Comparison of ENCODE assay signal across 22 cellular contexts in the genomic region with DNA sequence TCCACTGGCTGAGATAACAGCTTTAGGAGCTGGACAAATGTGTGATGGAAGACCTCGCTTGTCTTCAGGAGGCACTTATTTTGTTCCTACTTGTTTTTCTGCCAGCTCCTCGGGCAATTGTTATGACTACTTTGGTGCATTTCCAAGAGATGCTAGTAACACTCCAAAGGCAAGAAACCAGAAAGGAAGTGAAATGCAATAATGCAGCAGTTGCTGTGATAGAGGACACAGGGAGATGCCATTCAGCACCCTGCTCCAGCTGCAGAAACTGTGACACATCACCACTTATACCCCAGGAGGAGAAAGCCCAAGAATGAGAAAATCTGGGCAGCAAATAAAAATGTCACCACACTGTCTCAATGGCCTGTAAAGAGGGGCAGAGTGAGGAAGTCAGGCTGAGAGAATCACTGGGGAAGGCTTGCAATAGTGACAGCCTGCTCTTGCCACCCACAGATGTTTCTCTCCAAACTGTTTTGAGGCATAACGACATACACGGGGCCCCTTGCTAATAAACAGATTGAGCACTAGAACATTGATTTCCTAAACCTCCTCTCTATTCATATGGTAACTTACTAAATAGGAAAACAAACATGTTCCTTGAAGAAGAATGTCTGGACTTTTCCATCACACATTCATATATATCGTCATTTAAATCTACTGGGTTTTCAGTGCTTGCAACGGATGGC.
DNase-seq lines count a peak whose midpoint lies in the region; ATAC-seq and TF ChIP-seq lines count a peak whose summit lies in the region.
"Had no signal": no experiment of that assay in that cellular context is flagged by ENCODE, and none has a peak within 500 bp of the region (broad histone marks: within the 10 kb centered on the region; RNA-seq: fewer than 3 reads in every experiment).

No MANE protein-coding gene starts in this region.

- peaks cover 0 to 4% (median 0%) of the 10 kb centered on the region in 11 donors for H3K9me3 Mint-ChIP-seq in naive thymus-derived CD4-positive, alpha-beta T cell
- H3K9me3 Mint-ChIP-seq: activated B cell treated with CpG ODN at 0.5 μM for 24 hours; activated CD4-positive, alpha-beta memory T cell treated with anti-CD3 and anti-CD28 coated beads for 36 hours; CD8-positive, alpha-beta T cell; neural crest cell had no signal

- H3K4me2 ChIP-seq in osteoblast (ENCODE audit: insufficient read depth, low read length): no peak overlapping the region

- H3K36me3 ChIP-seq in osteoblast (ENCODE audit: insufficient read depth, low read length): no peaks in the 10 kb centered on the region
- H3K36me3 ChIP-seq in naive thymus-derived CD4-positive, alpha-beta T cell (ENCODE audit: control insufficient read depth in 2 of 3, insufficient read depth in 3 of 3, low read length in 3 of 3): no peaks in the 10 kb centered on the region

- POLR2A ChIA-PET in naive thymus-derived CD4-positive, alpha-beta T cell (lab: Charles Lee): no interaction called here

- ATAC-seq in naive thymus-derived CD4-positive, alpha-beta T cell: no peak
- ATAC-seq: CD8-positive, alpha-beta T cell; left ventricle myocardium superior; mucosa of descending colon had no signal

- no peaks in the 10 kb centered on the region for H4K20me1 ChIP-seq in osteoblast (ENCODE audit: insufficient read depth, low read length)

- H2AFZ ChIP-seq in osteoblast (ENCODE audit: low read length): no peak overlapping the region

- H3K4me1 Mint-ChIP-seq in naive thymus-derived CD4-positive, alpha-beta T cell: no peaks in the 10 kb centered on the region
- H3K4me1 Mint-ChIP-seq: activated B cell treated with CpG ODN at 0.5 μM for 24 hours, neural crest cell had no signal

- H3K4me3 Mint-ChIP-seq in naive thymus-derived CD4-positive, alpha-beta T cell: no peak overlapping the region
- H3K4me3 Mint-ChIP-seq: activated B cell treated with CpG ODN at 0.5 μM for 24 hours; activated CD4-positive, alpha-beta memory T cell treated with anti-CD3 and anti-CD28 coated beads for 36 hours; brain; CD8-positive, alpha-beta T cell; neural crest cell had no signal

- H3K9me3 ChIP-seq in osteoblast (ENCODE audit: low read depth, low read length): no peaks in the 10 kb centered on the region
- H3K9me3 ChIP-seq in naive thymus-derived CD4-positive, alpha-beta T cell (ENCODE audit: control insufficient read depth in 2 of 3, low read length in 3 of 3): no peaks in the 10 kb centered on the region
- H3K9me3 ChIP-seq: mucosa of descending colon had no signal

- no peak overlapping the region for H3K27ac ChIP-seq in osteoblast (ENCODE audit: low read depth, low read length)
- H3K27ac ChIP-seq in naive thymus-derived CD4-positive, alpha-beta T cell (ENCODE audit: low read depth, low read length): no peak overlapping the region

- no peak overlapping the region for H3K27ac Mint-ChIP-seq in naive thymus-derived CD4-positive, alpha-beta T cell
- H3K27ac Mint-ChIP-seq: activated B cell treated with CpG ODN at 0.5 μM for 24 hours; activated CD4-positive, alpha-beta memory T cell treated with anti-CD3 and anti-CD28 coated beads for 36 hours; brain; CD8-positive, alpha-beta T cell; progenitor cell of endocrine pancreas had no signal

- H3K79me2 ChIP-seq in osteoblast (ENCODE audit: insufficient read depth, low read length): no peaks in the 10 kb centered on the region

- CTCF ChIA-PET in naive thymus-derived CD4-positive, alpha-beta T cell (lab: Charles Lee): no interaction called here

- H3K36me3 Mint-ChIP-seq in naive thymus-derived CD4-positive, alpha-beta T cell: no peaks in the 10 kb centered on the region
- H3K36me3 Mint-ChIP-seq: activated CD4-positive, alpha-beta memory T cell treated with anti-CD3 and anti-CD28 coated beads for 36 hours; brain; CD8-positive, alpha-beta T cell had no signal

- peaks cover 19% of the 10 kb centered on the region for H3K4me1 ChIP-seq in osteoblast (ENCODE audit: insufficient read depth, low read length)
- H3K4me1 ChIP-seq in naive thymus-derived CD4-positive, alpha-beta T cell (ENCODE audit: control insufficient read depth in 2 of 2, insufficient read depth in 2 of 2, low read length in 2 of 2): no peaks in the 10 kb centered on the region

- intact Hi-C loops in naive thymus-derived CD4-positive, alpha-beta T cell (cut with micrococcal nuclease): no loop called here

- DNase-seq in EL (peak; percentile 73), MV-4-11 (lab: John Stamatoyannopoulos, UW) (peak; percentile 39), epidermal melanocyte (ENCODE audit: insufficient read length, low spot score) (peak; percentile 23), osteoblast (ENCODE audit: insufficient read length, low spot score, missing footprints) (peak; percentile 14), NCI-H510A (lab: John Stamatoyannopoulos, UW) (no peak), T1000 (lab: John Stamatoyannopoulos, UW) (no peak)
- DNase-seq in naive thymus-derived CD4-positive, alpha-beta T cell: no peak
- DNase-seq: activated B cell treated with CpG ODN at 0.5 μM for 24 hours; activated CD4-positive, alpha-beta memory T cell treated with anti-CD3 and anti-CD28 coated beads for 36 hours; activated effector memory CD4-positive, alpha-beta T cell treated with Interleukin-2 at 50 U/mL for 16 hours; CD8-positive, alpha-beta T cell; DMS53; left ventricle myocardium superior; MM.1S; mucosa of descending colon; NCI-H1436; NCI-H524 treated with DMSO at 0.1 percent for 48 hours; substantia nigra; T-helper 9 cell had no signal

- TF ChIP-seq CTCF in osteoblast (IDR thresholded peaks at IDR 0.05; ENCODE audit: extremely low read depth, low read depth, low read length): no peak

- H3K27me3 Mint-ChIP-seq in naive thymus-derived CD4-positive, alpha-beta T cell: peaks cover 6 to 34% (median 23%) of the 10 kb centered on the region in 5 donors
- H3K27me3 Mint-ChIP-seq: progenitor cell of endocrine pancreas had no signal

- H3K4me3 ChIP-seq in osteoblast (ENCODE audit: insufficient read depth, low read length): no peak overlapping the region
- H3K4me3 ChIP-seq in naive thymus-derived CD4-positive, alpha-beta T cell (ENCODE audit: low read length): no peak overlapping the region
- H3K4me3 ChIP-seq: mucosa of descending colon had no signal

- H3K27me3 ChIP-seq in osteoblast (ENCODE audit: insufficient read depth, low read length): no peaks in the 10 kb centered on the region
- H3K27me3 ChIP-seq in naive thymus-derived CD4-positive, alpha-beta T cell (ENCODE audit: control insufficient read depth in 2 of 2, insufficient read depth in 2 of 2, low read length in 2 of 2): no peaks in the 10 kb centered on the region

Comparison
In these comparisons a context has a peak if more than half of its experiments do, and no peak if none do; other contexts are left out.
1. DNase-seq: peak in EL (single experiment), MV-4-11 (single experiment), epidermal melanocyte (single experiment) and osteoblast (single experiment); none in naive thymus-derived CD4-positive, alpha-beta T cell (0 of 9), NCI-H510A (single experiment) and T1000 (single experiment).